19 cellular contexts compared by ENCODE assay signal in the genomic region with DNA sequence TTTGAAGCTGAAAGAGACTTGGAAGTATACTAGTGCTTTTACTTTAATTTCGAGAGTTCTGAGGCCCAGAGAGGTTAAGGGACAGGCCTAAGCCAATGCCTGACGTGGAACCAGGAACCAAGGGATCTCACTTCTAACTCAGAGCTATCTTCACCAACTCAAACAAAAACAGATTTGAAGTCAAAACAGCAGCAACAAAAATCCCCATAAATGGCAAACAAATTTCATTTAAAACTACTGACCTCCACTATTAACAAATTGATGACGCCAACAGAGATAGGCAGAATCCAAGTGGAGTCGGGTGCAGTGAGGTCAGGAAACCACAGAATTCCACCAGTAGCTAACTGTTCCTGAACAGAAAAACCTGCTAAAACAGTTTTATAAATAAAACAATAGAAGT.
"Had no signal": no experiment of that assay in that cellular context is flagged by ENCODE, and none has a peak within 500 bp of the region (broad histone marks: within the 10 kb centered on the region; RNA-seq: fewer than 3 reads in every experiment).

No MANE protein-coding gene starts in this region.

- H3K4me1 ChIP-seq: parathyroid adenoma had no signal

- H3K27me3 Mint-ChIP-seq: activated CD4-positive, alpha-beta T cell treated with anti-CD3 and anti-CD28 coated beads, Interleukin-2, amount 10 ng/mL, durations not matched to agents 7 days and 5 days; stimulated activated memory B cell treated with anti-CD40 and anti-IgM and Interleukin-4, amounts not matched to agents 10 μg/mL and 1 μg/mL and 100 μg/mL, for 72 hours had no signal

- H3K4me3 ChIP-seq: body of pancreas, dorsolateral prefrontal cortex, hepatocyte, smooth muscle cell had no signal

- DNase-seq: activated CD4-positive, alpha-beta T cell treated with anti-CD3 and anti-CD28 coated beads, Interleukin-2, amount 10 ng/mL, durations not matched to agents 7 days and 5 days; activated CD8-positive, alpha-beta memory T cell treated with anti-CD3 and anti-CD28 coated beads for 24 hours; activated CD8-positive, alpha-beta memory T cell treated with anti-CD3 and anti-CD28 coated beads, Interleukin-2, amount 50 U/mL, for 48 hours; activated naive CD4-positive, alpha-beta T cell treated with Interleukin-2 at 50 U/mL for 16 hours; amygdala; body of pancreas; caudate nucleus; dorsolateral prefrontal cortex; foreskin fibroblast; mesenchymal stem cell; natural killer cell; SK-N-SH; stimulated activated CD4-positive, alpha-beta T cell treated with anti-CD3 and anti-CD28 coated beads, Interleukin-4, amount 100 ng/mL, for 24 hours had no signal

- H3K27ac ChIP-seq: body of pancreas, dorsolateral prefrontal cortex, hepatocyte, parathyroid adenoma had no signal

- H3K4me3 Mint-ChIP-seq: activated CD4-positive, alpha-beta T cell treated with anti-CD3 and anti-CD28 coated beads, Interleukin-2, amount 10 ng/mL, durations not matched to agents 7 days and 5 days; natural killer cell; stimulated activated memory B cell treated with anti-CD40 and anti-IgM and Interleukin-4, amounts not matched to agents 10 μg/mL and 1 μg/mL and 100 μg/mL, for 72 hours; WTC11 had no signal

- H3K27ac Mint-ChIP-seq: stimulated activated memory B cell treated with anti-CD40 and anti-IgM and Interleukin-4, amounts not matched to agents 10 μg/mL and 1 μg/mL and 100 μg/mL, for 72 hours; WTC11 had no signal

- ATAC-seq: body of pancreas; natural killer cell; sciatic nerve; stimulated activated memory B cell treated with anti-CD40 and anti-IgM and Interleukin-4, amounts not matched to agents 10 μg/mL and 1 μg/mL and 100 μg/mL, for 72 hours; WTC11 had no signal

- H3K9me3 ChIP-seq: body of pancreas, SK-N-SH had no signal

- H3K9me3 Mint-ChIP-seq: activated CD4-positive, alpha-beta T cell treated with anti-CD3 and anti-CD28 coated beads, Interleukin-2, amount 10 ng/mL, durations not matched to agents 7 days and 5 days; natural killer cell; stimulated activated memory B cell treated with anti-CD40 and anti-IgM and Interleukin-4, amounts not matched to agents 10 μg/mL and 1 μg/mL and 100 μg/mL, for 72 hours; WTC11 had no signal

- H3K27me3 ChIP-seq: body of pancreas, dorsolateral prefrontal cortex, hepatocyte had no signal
